In genomic region chr9:82101475-82101874, GRCh38 we compare ENCODE assay signal across 19 cellular contexts.
DNase-seq lines count a peak whose midpoint lies in the region; ATAC-seq and TF ChIP-seq lines count a peak whose summit lies in the region.
"Had no signal": no experiment of that assay in that cellular context is flagged by ENCODE, and none has a peak within 500 bp of the region (broad histone marks: within the 10 kb centered on the region; RNA-seq: fewer than 3 reads in every experiment).

No MANE protein-coding gene starts in this region.

- H3K4me3 ChIP-seq in naive thymus-derived CD4-positive, alpha-beta T cell (ENCODE audit: low read length) = no peak overlapping the region
- H3K4me3 ChIP-seq: gastrocnemius medialis, SJCRH30 had no signal

- H3K27ac ChIP-seq in C4-2B = no peak overlapping the region
- H3K27ac ChIP-seq in naive thymus-derived CD4-positive, alpha-beta T cell (ENCODE audit: low read depth, low read length) = no peak overlapping the region
- H3K27ac ChIP-seq: gastrocnemius medialis, SJCRH30 had no signal

- no peaks in the 10 kb centered on the region for H3K36me3 ChIP-seq in naive thymus-derived CD4-positive, alpha-beta T cell (ENCODE audit: control insufficient read depth in 2 of 3, insufficient read depth in 3 of 3, low read length in 3 of 3)
- H3K36me3 ChIP-seq: gastrocnemius medialis, SJCRH30 had no signal

- no peak overlapping the region for H3K27ac Mint-ChIP-seq in naive thymus-derived CD4-positive, alpha-beta T cell
- H3K27ac Mint-ChIP-seq: activated CD8-positive, alpha-beta T cell treated with anti-CD3 and anti-CD28 coated beads, Interleukin-2, amount 10 ng/mL, durations not matched to agents 7 days and 5 days; activated naive CD8-positive, alpha-beta T cell treated with anti-CD3 and anti-CD28 coated beads, Interleukin-2, amount 50 U/mL, for 24 hours; effector memory CD8-positive, alpha-beta T cell had no signal

- no peak overlapping the region for H3K4me3 Mint-ChIP-seq in naive thymus-derived CD4-positive, alpha-beta T cell
- H3K4me3 Mint-ChIP-seq: activated CD8-positive, alpha-beta T cell treated with anti-CD3 and anti-CD28 coated beads, Interleukin-2, amount 10 ng/mL, durations not matched to agents 7 days and 5 days; activated naive CD8-positive, alpha-beta T cell treated with anti-CD3 and anti-CD28 coated beads, Interleukin-2, amount 50 U/mL, for 24 hours; effector memory CD8-positive, alpha-beta T cell had no signal

- ATAC-seq in esophagus mucosa (peak; percentile 36), HG02678 (IDR thresholded peaks at IDR 0.05; ENCODE audit: unreplicated experiment) (no peak)
- no peak for ATAC-seq in naive thymus-derived CD4-positive, alpha-beta T cell
- ATAC-seq: activated CD8-positive, alpha-beta T cell treated with anti-CD3 and anti-CD28 coated beads, Interleukin-2, amount 10 ng/mL, durations not matched to agents 7 days and 5 days; activated naive CD8-positive, alpha-beta T cell treated with anti-CD3 and anti-CD28 coated beads, Interleukin-2, amount 50 U/mL, for 24 hours; effector memory CD8-positive, alpha-beta T cell; gastrocnemius medialis; sciatic nerve had no signal

- peaks cover 0 to 25% (median 10%) of the 10 kb centered on the region in 11 donors for H3K9me3 Mint-ChIP-seq in naive thymus-derived CD4-positive, alpha-beta T cell

- DNase-seq in HEK293T (ENCODE audit: extremely low spot score) = peak; percentile 14
- DNase-seq in OCI-M1 (lab: John Stamatoyannopoulos, UW) = peak; percentile 4
- no peak for DNase-seq in NCI-H226
- DNase-seq in hypothalamus (lab: John Stamatoyannopoulos, UW) = no peak
- no peak for DNase-seq in naive thymus-derived CD4-positive, alpha-beta T cell
- DNase-seq: activated CD8-positive, alpha-beta T cell treated with anti-CD3 and anti-CD28 coated beads, Interleukin-2, amount 10 ng/mL, durations not matched to agents 7 days and 5 days; activated naive CD8-positive, alpha-beta T cell treated with anti-CD3 and anti-CD28 coated beads, Interleukin-2, amount 50 U/mL, for 24 hours; central memory CD4-positive, alpha-beta T cell; DMS153; effector memory CD8-positive, alpha-beta T cell; gastrocnemius medialis; islet precursor cell; NCI-H1930; stimulated activated CD4-positive, alpha-beta T cell treated with anti-CD3 and anti-CD28 coated beads, Interleukin-2, amount 100 ng/mL, for 24 hours had no signal

- H3K4me1 ChIP-seq in naive thymus-derived CD4-positive, alpha-beta T cell (ENCODE audit: control insufficient read depth in 2 of 2, insufficient read depth in 2 of 2, low read length in 2 of 2) = no peaks in the 10 kb centered on the region
- H3K4me1 ChIP-seq: gastrocnemius medialis, SJCRH30 had no signal

- H3K36me3 Mint-ChIP-seq in naive thymus-derived CD4-positive, alpha-beta T cell = no peaks in the 10 kb centered on the region

- peaks cover 0 to 5% (median 0%) of the 10 kb centered on the region in 3 experiments for H3K9me3 ChIP-seq in naive thymus-derived CD4-positive, alpha-beta T cell (ENCODE audit: control insufficient read depth in 2 of 3, low read length in 3 of 3)
- H3K9me3 ChIP-seq: gastrocnemius medialis had no signal

- intact Hi-C loops in naive thymus-derived CD4-positive, alpha-beta T cell (cut with micrococcal nuclease) = no loop called here

- no peaks in the 10 kb centered on the region for H3K27me3 ChIP-seq in naive thymus-derived CD4-positive, alpha-beta T cell (ENCODE audit: control insufficient read depth in 2 of 2, insufficient read depth in 2 of 2, low read length in 2 of 2)
- H3K27me3 ChIP-seq: gastrocnemius medialis, SJCRH30 had no signal

- CTCF ChIA-PET in HEK293T (lab: Yijun Ruan, JAX) = no interaction called here
- CTCF ChIA-PET in naive thymus-derived CD4-positive, alpha-beta T cell (lab: Charles Lee) = no interaction called here

- no peaks in the 10 kb centered on the region for H3K27me3 Mint-ChIP-seq in naive thymus-derived CD4-positive, alpha-beta T cell
- H3K27me3 Mint-ChIP-seq: activated naive CD8-positive, alpha-beta T cell treated with anti-CD3 and anti-CD28 coated beads, Interleukin-2, amount 50 U/mL, for 24 hours; effector memory CD8-positive, alpha-beta T cell had no signal

- no peaks in the 10 kb centered on the region for H3K4me1 Mint-ChIP-seq in naive thymus-derived CD4-positive, alpha-beta T cell
- H3K4me1 Mint-ChIP-seq: activated naive CD8-positive, alpha-beta T cell treated with anti-CD3 and anti-CD28 coated beads, Interleukin-2, amount 50 U/mL, for 24 hours had no signal

- TF ChIP-seq CTCF in C4-2B (conservative IDR thresholded peaks at IDR 0.05) = peak; percentile 24

- POLR2A ChIA-PET in HEK293T (lab: Yijun Ruan, JAX) = no interaction called here
- POLR2A ChIA-PET in naive thymus-derived CD4-positive, alpha-beta T cell (lab: Charles Lee) = no interaction called here

TF ChIP-seq in HEK293T, 16 proteins besides CTCF, POLR2A, EP300 and RAD21:
- TF ChIP-seq FOXM1 (IDR thresholded peaks at IDR 0.05; ENCODE audit: borderline replicate concordance) (no peak), ZNF384 (IDR thresholded peaks at IDR 0.05) (no peak), BHLHE40 (IDR thresholded peaks at IDR 0.05; ENCODE audit: borderline replicate concordance) (no peak), PKNOX1 (IDR thresholded peaks at IDR 0.05) (no peak), ELF4 (IDR thresholded peaks at IDR 0.05) (no peak), SUZ12 (IDR thresholded peaks at IDR 0.05) (no peak), SP1 (IDR thresholded peaks at IDR 0.05) (no peak), TARDBP (IDR thresholded peaks at IDR 0.05) (no peak), FOXK2 (IDR thresholded peaks at IDR 0.05) (no peak), CTBP1 (IDR thresholded peaks at IDR 0.05; ENCODE audit: borderline replicate concordance) (no peak), HDGF (IDR thresholded peaks at IDR 0.05; ENCODE audit: borderline replicate concordance) (no peak), L3MBTL2 (conservative IDR thresholded peaks at IDR 0.05) (no peak), FOXA1 (IDR thresholded peaks at IDR 0.05) (no peak), NFRKB (IDR thresholded peaks at IDR 0.05) (no peak), ARNT (IDR thresholded peaks at IDR 0.05) (no peak), LEF1 (IDR thresholded peaks at IDR 0.05; ENCODE audit: borderline replicate concordance) (no peak)

Comparison
In these comparisons a context has a peak if more than half of its experiments do, and no peak if none do; other contexts are left out.
1. DNase-seq: peak in HEK293T (single experiment) and OCI-M1 (single experiment); none in NCI-H226 (single experiment), hypothalamus (0 of 51) and naive thymus-derived CD4-positive, alpha-beta T cell (0 of 9).